2 cellular contexts compared by ENCODE assay signal in genomic region chr1:87786218-87786617, GRCh38.
TF ChIP-seq lines count a peak whose summit lies in the region.

No MANE protein-coding gene starts in this region.

TF ChIP-seq in HepG2, 621 proteins besides CTCF, POLR2A, EP300 and RAD21 (continued from another document):
- TF ChIP-seq, protein P1, sequence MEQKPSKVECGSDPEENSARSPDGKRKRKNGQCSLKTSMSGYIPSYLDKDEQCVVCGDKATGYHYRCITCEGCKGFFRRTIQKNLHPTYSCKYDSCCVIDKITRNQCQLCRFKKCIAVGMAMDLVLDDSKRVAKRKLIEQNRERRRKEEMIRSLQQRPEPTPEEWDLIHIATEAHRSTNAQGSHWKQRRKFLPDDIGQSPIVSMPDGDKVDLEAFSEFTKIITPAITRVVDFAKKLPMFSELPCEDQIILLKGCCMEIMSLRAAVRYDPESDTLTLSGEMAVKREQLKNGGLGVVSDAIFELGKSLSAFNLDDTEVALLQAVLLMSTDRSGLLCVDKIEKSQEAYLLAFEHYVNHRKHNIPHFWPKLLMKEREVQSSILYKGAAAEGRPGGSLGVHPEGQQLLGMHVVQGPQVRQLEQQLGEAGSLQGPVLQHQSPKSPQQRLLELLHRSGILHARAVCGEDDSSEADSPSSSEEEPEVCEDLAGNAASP (CRISPR knock-in tag; IDR thresholded peaks at IDR 0.05; ENCODE audit: borderline replicate concordance): no peak
- TF ChIP-seq CHD2 (IDR thresholded peaks at IDR 0.05; ENCODE audit: low read depth, low read length) (no peak), ZNF468 (CRISPR knock-in tag; IDR thresholded peaks at IDR 0.05) (no peak), ZBTB10 (CRISPR knock-in tag; IDR thresholded peaks at IDR 0.05; ENCODE audit: borderline replicate concordance) (no peak), STAG1 (CRISPR knock-in tag; IDR thresholded peaks at IDR 0.05) (no peak)

TF ChIP-seq in neural cell, 6 proteins besides CTCF, POLR2A, EP300 and RAD21 (continued from another document):
- TF ChIP-seq, protein P2, sequence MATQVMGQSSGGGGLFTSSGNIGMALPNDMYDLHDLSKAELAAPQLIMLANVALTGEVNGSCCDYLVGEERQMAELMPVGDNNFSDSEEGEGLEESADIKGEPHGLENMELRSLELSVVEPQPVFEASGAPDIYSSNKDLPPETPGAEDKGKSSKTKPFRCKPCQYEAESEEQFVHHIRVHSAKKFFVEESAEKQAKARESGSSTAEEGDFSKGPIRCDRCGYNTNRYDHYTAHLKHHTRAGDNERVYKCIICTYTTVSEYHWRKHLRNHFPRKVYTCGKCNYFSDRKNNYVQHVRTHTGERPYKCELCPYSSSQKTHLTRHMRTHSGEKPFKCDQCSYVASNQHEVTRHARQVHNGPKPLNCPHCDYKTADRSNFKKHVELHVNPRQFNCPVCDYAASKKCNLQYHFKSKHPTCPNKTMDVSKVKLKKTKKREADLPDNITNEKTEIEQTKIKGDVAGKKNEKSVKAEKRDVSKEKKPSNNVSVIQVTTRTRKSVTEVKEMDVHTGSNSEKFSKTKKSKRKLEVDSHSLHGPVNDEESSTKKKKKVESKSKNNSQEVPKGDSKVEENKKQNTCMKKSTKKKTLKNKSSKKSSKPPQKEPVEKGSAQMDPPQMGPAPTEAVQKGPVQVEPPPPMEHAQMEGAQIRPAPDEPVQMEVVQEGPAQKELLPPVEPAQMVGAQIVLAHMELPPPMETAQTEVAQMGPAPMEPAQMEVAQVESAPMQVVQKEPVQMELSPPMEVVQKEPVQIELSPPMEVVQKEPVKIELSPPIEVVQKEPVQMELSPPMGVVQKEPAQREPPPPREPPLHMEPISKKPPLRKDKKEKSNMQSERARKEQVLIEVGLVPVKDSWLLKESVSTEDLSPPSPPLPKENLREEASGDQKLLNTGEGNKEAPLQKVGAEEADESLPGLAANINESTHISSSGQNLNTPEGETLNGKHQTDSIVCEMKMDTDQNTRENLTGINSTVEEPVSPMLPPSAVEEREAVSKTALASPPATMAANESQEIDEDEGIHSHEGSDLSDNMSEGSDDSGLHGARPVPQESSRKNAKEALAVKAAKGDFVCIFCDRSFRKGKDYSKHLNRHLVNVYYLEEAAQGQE (IDR thresholded peaks at IDR 0.05; ENCODE audit: borderline replicate concordance): no peak
- TF ChIP-seq TAF1 (IDR thresholded peaks at IDR 0.05; ENCODE audit: low read depth) (no peak), MXI1 (conservative IDR thresholded peaks at IDR 0.05; ENCODE audit: poor library complexity, severe bottlenecking) (no peak), SMC3 (conservative IDR thresholded peaks at IDR 0.05; ENCODE audit: poor library complexity) (no peak)
